ENCODE assay signal across 21 cellular contexts in genomic region chr2:15840173-15840572, GRCh38.
"Had no signal": no experiment of that assay in that cellular context is flagged by ENCODE, and none has a peak within 500 bp of the region (broad histone marks: within the 10 kb centered on the region; RNA-seq: fewer than 3 reads in every experiment).

No MANE protein-coding gene starts in this region.

- DNase-seq: activated CD4-positive, alpha-beta T cell treated with anti-CD3 and anti-CD28 coated beads for 1 hour; activated CD8-positive, alpha-beta memory T cell treated with anti-CD3 and anti-CD28 coated beads, Interleukin-2, amount 50 U/mL, for 48 hours; activated CD8-positive, alpha-beta T cell treated with anti-CD3 and anti-CD28 coated beads for 36 hours; activated naive CD4-positive, alpha-beta T cell; activated naive CD8-positive, alpha-beta T cell treated with anti-CD3 and anti-CD28 coated beads, Interleukin-2, amount 50 U/mL, for 24 hours; effector memory CD4-positive, alpha-beta T cell; erythroblast; glutamatergic neuron; left ventricle myocardium inferior; mesenchymal stem cell; right lobe of liver; stimulated activated CD4-positive, alpha-beta T cell treated with anti-CD3 and anti-CD28 coated beads, Interleukin-2, amount 100 ng/mL, for 24 hours; stimulated activated naive CD4-positive, alpha-beta T cell; substantia nigra; T-cell; T1000; transverse colon had no signal

- H3K27ac ChIP-seq: ascending aorta, cardiac muscle cell, coronary artery, left ventricle myocardium inferior, prostate gland, right lobe of liver, transverse colon had no signal

- H3K27me3 ChIP-seq: ascending aorta, cardiac muscle cell, right lobe of liver, transverse colon had no signal

- H3K4me1 ChIP-seq: ascending aorta, left ventricle myocardium inferior, prostate gland, right lobe of liver, transverse colon had no signal

- ATAC-seq: activated CD8-positive, alpha-beta T cell treated with anti-CD3 and anti-CD28 coated beads for 36 hours; activated naive CD8-positive, alpha-beta T cell treated with anti-CD3 and anti-CD28 coated beads, Interleukin-2, amount 50 U/mL, for 24 hours; T-cell had no signal
